Comparison of ENCODE assay signal across 9 cellular contexts in genomic region chr3:18740631-18741583, GRCh38.
A peak's percentile ranks its signal among the peaks of the same experiment; 100 is the strongest.
DNase-seq lines count a peak whose midpoint lies in the region; ATAC-seq and TF ChIP-seq lines count a peak whose summit lies in the region.
"Had no signal": no experiment of that assay in that cellular context is flagged by ENCODE, and none has a peak within 500 bp of the region (broad histone marks: within the 10 kb centered on the region; RNA-seq: fewer than 3 reads in every experiment).

No MANE protein-coding gene starts in this region.

- H3K27ac Mint-ChIP-seq in activated CD4-positive, alpha-beta T cell treated with anti-CD3 and anti-CD28 coated beads for 36 hours, result peak overlapping the region; percentile 94

- H3K36me3 Mint-ChIP-seq in activated CD4-positive, alpha-beta T cell treated with anti-CD3 and anti-CD28 coated beads for 36 hours (ENCODE audit: low read depth), result peaks cover 33% of the 10 kb centered on the region

- H3K4me1 ChIP-seq in neuronal stem cell (ENCODE audit: control insufficient read depth in 2 of 2, insufficient read depth in 1 of 2, low read depth in 1 of 2, low read length in 2 of 2), result no peaks in the 10 kb centered on the region
- H3K4me1 ChIP-seq in SK-N-SH (ENCODE audit: control insufficient read depth in 1 of 2, insufficient read depth in 2 of 2, low read depth in 1 of 2, low read length in 1 of 2), result no peaks in the 10 kb centered on the region
- H3K4me1 ChIP-seq: SJSA1 had no signal

- H3K36me3 ChIP-seq in neuronal stem cell (replicated peaks in 1 of 2; ENCODE audit: control insufficient read depth in 2 of 2, insufficient read depth in 2 of 2, low read length in 2 of 2), result no peaks in the 10 kb centered on the region
- H3K36me3 ChIP-seq in SK-N-SH (replicated peaks in 1 of 2; ENCODE audit: control insufficient read depth in 1 of 2, insufficient read depth in 2 of 2, low read length in 1 of 2), result no peaks in the 10 kb centered on the region
- H3K36me3 ChIP-seq: SJSA1 had no signal

- intact Hi-C loops in activated CD4-positive, alpha-beta T cell treated with anti-CD3 and anti-CD28 coated beads for 36 hours (cut with DNase I, micrococcal nuclease), result loop anchor here (1.0 to 10.0 kb wide), 14 partner anchors 11 to 996 kb away; partner anchors contain the start of genes SATB1 (in 1 of the 2) and TBC1D5 (in 1 of the 2)

- no peak overlapping the region for H2BK12ac ChIP-seq in neuronal stem cell (ENCODE audit: low read length)

- H4K20me1 ChIP-seq in SK-N-SH (ENCODE audit: insufficient read depth), result no peaks in the 10 kb centered on the region

- H3K79me2 ChIP-seq in SK-N-SH (ENCODE audit: insufficient read depth), result no peaks in the 10 kb centered on the region

- H3K9ac ChIP-seq in neuronal stem cell (ENCODE audit: low read depth, low read length, poor library complexity), result no peak overlapping the region
- H3K9ac ChIP-seq in SK-N-SH, result no peak overlapping the region

- H3K27ac ChIP-seq in neuronal stem cell (replicated peaks; ENCODE audit: low read length), result no peak overlapping the region
- H3K27ac ChIP-seq in SK-N-SH (ENCODE audit: low read depth in 2 of 2, low read length in 1 of 2), result no peak overlapping the region
- H3K27ac ChIP-seq: SJSA1 had no signal

- TF ChIP-seq EP300 in SK-N-SH (IDR thresholded peaks at IDR 0.05; ENCODE audit: borderline replicate concordance in 1 of 2, low read depth in 1 of 2, low read length in 1 of 2), result no peak

- TF ChIP-seq CTCF in SK-N-SH (IDR thresholded peaks at IDR 0.05), result no peak

- H3K4me3 Mint-ChIP-seq in activated CD4-positive, alpha-beta T cell treated with anti-CD3 and anti-CD28 coated beads for 36 hours, result peak overlapping the region; percentile 58

- DNase-seq in activated CD4-positive, alpha-beta T cell treated with anti-CD3 and anti-CD28 coated beads for 36 hours, result peak; percentile 76
- DNase-seq in mucosa of gallbladder (ENCODE audit: low spot score) (peak; percentile 49), neuronal stem cell (ENCODE audit: low spot score) (no peak), SK-N-SH (no peak), ureter (ENCODE audit: low spot score) (no peak), kidney tubule cell (ENCODE audit: low spot score) (no peak)

- no peak overlapping the region for H3K23ac ChIP-seq in neuronal stem cell (ENCODE audit: low read depth, low read length, poor library complexity)

- no peak overlapping the region for H2BK120ac ChIP-seq in neuronal stem cell (ENCODE audit: low read depth, low read length)

- H3K4me3 ChIP-seq in neuronal stem cell (ENCODE audit: low read length in 2 of 2), result no peak overlapping the region
- H3K4me3 ChIP-seq in SK-N-SH (ENCODE audit: low read depth in 2 of 2, low read length in 1 of 2), result no peak overlapping the region
- H3K4me3 ChIP-seq: SJSA1 had no signal

- no peak overlapping the region for H4K8ac ChIP-seq in neuronal stem cell (ENCODE audit: low read depth, low read length)

- H2BK5ac ChIP-seq in neuronal stem cell (ENCODE audit: low read length), result no peak overlapping the region

- ATAC-seq in GM19351 (IDR thresholded peaks at IDR 0.05; ENCODE audit: unreplicated experiment) (peak; percentile 83), HG03103 (IDR thresholded peaks at IDR 0.05; ENCODE audit: low read depth, unreplicated experiment) (peak; percentile 83)
- ATAC-seq in activated CD4-positive, alpha-beta T cell treated with anti-CD3 and anti-CD28 coated beads for 36 hours, result peak; percentile 36

- H3K4me1 Mint-ChIP-seq in activated CD4-positive, alpha-beta T cell treated with anti-CD3 and anti-CD28 coated beads for 36 hours, result peaks cover 94% of the 10 kb centered on the region

- no CpG with 5 or more reads among the region's 12 CpGs for WGBS in neuronal stem cell (ENCODE audit: extremely low coverage in 2 of 2, insufficient read length in 2 of 2, insufficient replicate concordance in 1 of 2), 2 donors
- 69% methylated on average over 12 of the region's 12 CpGs for WGBS in SK-N-SH (ENCODE audit: low lambda C conversion rate)

- CTCF ChIA-PET in activated CD4-positive, alpha-beta T cell treated with anti-CD3 and anti-CD28 coated beads for 36 hours (lab: Charles Lee), result interaction anchor here (0.6 to 5.9 kb wide), 15 partner anchors 13 to 295 kb away, joined by 3 to 53 read pairs (median 3); no protein-coding TSS in a partner anchor
- CTCF ChIA-PET in SK-N-SH (lab: Yijun Ruan, JAX), result interaction anchor here (1.1 to 2.1 kb wide), 2 partner anchors 11 to 17 kb away, joined by 3 to 8 read pairs; no protein-coding TSS in a partner anchor

- no peak overlapping the region for H2AK5ac ChIP-seq in neuronal stem cell (ENCODE audit: low read depth, low read length)

- no peak overlapping the region for H4K91ac ChIP-seq in neuronal stem cell (ENCODE audit: low read depth, low read length, poor library complexity)

- no peak overlapping the region for H3K18ac ChIP-seq in neuronal stem cell (ENCODE audit: low read length)

- no peak overlapping the region for H2BK15ac ChIP-seq in neuronal stem cell (ENCODE audit: low read length)

- H3K27me3 Mint-ChIP-seq in activated CD4-positive, alpha-beta T cell treated with anti-CD3 and anti-CD28 coated beads for 36 hours, result no peaks in the 10 kb centered on the region

- no peak overlapping the region for H3K14ac ChIP-seq in neuronal stem cell (ENCODE audit: low read length)

- H3K4ac ChIP-seq in neuronal stem cell (ENCODE audit: low read length), result no peak overlapping the region

- H3K9me3 ChIP-seq in neuronal stem cell (replicated peaks in 1 of 2; ENCODE audit: control insufficient read depth in 2 of 2, insufficient read depth in 1 of 2, low read depth in 1 of 2, low read length in 2 of 2) (no peaks in the 10 kb centered on the region), SK-N-SH (no peaks in the 10 kb centered on the region)
- H3K9me3 ChIP-seq: SJSA1 had no signal

- H3K4me2 ChIP-seq in neuronal stem cell (ENCODE audit: insufficient read depth, low read length, poor library complexity, severe bottlenecking), result no peak overlapping the region
- no peak overlapping the region for H3K4me2 ChIP-seq in SK-N-SH

- H2AFZ ChIP-seq in neuronal stem cell (ENCODE audit: low read length) (no peak overlapping the region), SK-N-SH (ENCODE audit: low read depth) (no peak overlapping the region)

- TF ChIP-seq RAD21 in SK-N-SH (IDR thresholded peaks at IDR 0.05; ENCODE audit: low read length), result no peak

- no peaks in the 10 kb centered on the region for H3F3A ChIP-seq in SK-N-SH (replicated peaks; ENCODE audit: insufficient read depth)

- POLR2A ChIA-PET in activated CD4-positive, alpha-beta T cell treated with anti-CD3 and anti-CD28 coated beads for 36 hours (lab: Charles Lee), result interaction anchor here (0.6 to 4.4 kb wide), 22 partner anchors 11 to 323 kb away, joined by 3 to 66 read pairs (median 5); no protein-coding TSS in a partner anchor
- POLR2A ChIA-PET in SK-N-SH (lab: Yijun Ruan, JAX), result no interaction called here

- H3K79me1 ChIP-seq in neuronal stem cell (ENCODE audit: low read depth, low read length), result no peaks in the 10 kb centered on the region

- H3K27me3 ChIP-seq in neuronal stem cell (ENCODE audit: control insufficient read depth in 3 of 3, insufficient read depth in 3 of 3, low read depth in 1 of 3, low read length in 3 of 3), result no peaks in the 10 kb centered on the region
- no peaks in the 10 kb centered on the region for H3K27me3 ChIP-seq in SK-N-SH (ENCODE audit: insufficient read depth)
- H3K27me3 ChIP-seq: SJSA1 had no signal

- H3K9me3 Mint-ChIP-seq in activated CD4-positive, alpha-beta T cell treated with anti-CD3 and anti-CD28 coated beads for 36 hours (ENCODE audit: low read depth), result no peaks in the 10 kb centered on the region

- H3K9me2 ChIP-seq in SK-N-SH, result no peaks in the 10 kb centered on the region

TF ChIP-seq in SK-N-SH, 30 proteins besides CTCF, POLR2A, EP300 and RAD21 (continues in another document):
- TF ChIP-seq TCF12 (IDR thresholded peaks at IDR 0.05) (no peak), FOXJ3 (CRISPR knock-in tag; IDR thresholded peaks at IDR 0.05) (no peak), USF2 (IDR thresholded peaks at IDR 0.05; ENCODE audit: borderline replicate concordance, low read depth, low read length) (no peak), CHD2 (IDR thresholded peaks at IDR 0.05; ENCODE audit: low read length, partially characterized antibody) (no peak), NFIC (IDR thresholded peaks at IDR 0.05; ENCODE audit: borderline replicate concordance) (no peak), ELF1 (IDR thresholded peaks at IDR 0.05) (no peak), RCOR1 (IDR thresholded peaks at IDR 0.05; ENCODE audit: low read length) (no peak), NRF1 (IDR thresholded peaks at IDR 0.05; ENCODE audit: low read depth, low read length) (no peak), POLR2AphosphoS5 (IDR thresholded peaks at IDR 0.05; ENCODE audit: low read depth, low read length) (no peak), YY1 (IDR thresholded peaks at IDR 0.05; ENCODE audit: low read depth) (no peak), USF1 (IDR thresholded peaks at IDR 0.05; ENCODE audit: borderline replicate concordance, low read depth) (no peak)
- TF ChIP-seq, protein P1, sequence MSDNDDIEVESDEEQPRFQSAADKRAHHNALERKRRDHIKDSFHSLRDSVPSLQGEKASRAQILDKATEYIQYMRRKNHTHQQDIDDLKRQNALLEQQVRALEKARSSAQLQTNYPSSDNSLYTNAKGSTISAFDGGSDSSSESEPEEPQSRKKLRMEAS (IDR thresholded peaks at IDR 0.05; ENCODE audit: low read depth), result no peak

Comparison
In these comparisons a context has a peak if more than half of its experiments do, and no peak if none do; other contexts are left out.
1. DNase-seq: peak in activated CD4-positive, alpha-beta T cell treated with anti-CD3 and anti-CD28 coated beads for 36 hours (single experiment) and mucosa of gallbladder (single experiment); none in neuronal stem cell (single experiment), SK-N-SH (single experiment), ureter (single experiment) and kidney tubule cell (single experiment).
2. Peak in every context shown above with its lines, with median percentiles within 50 percentile points of each other: ATAC-seq.